Comparison of ENCODE assay signal across 1 cellular context in genomic region chr7:111931016-111931517, GRCh38.
TF ChIP-seq lines count a peak whose summit lies in the region.

No MANE protein-coding gene starts in this region.

TF ChIP-seq in HepG2, 621 proteins besides CTCF, POLR2A, EP300 and RAD21 (continued from another document):
- TF ChIP-seq DRAP1 (CRISPR knock-in tag; IDR thresholded peaks at IDR 0.05) (0 out of 2 replicates have a peak, but pooled peaks have one; percentile 42), ZNF691 (CRISPR knock-in tag; IDR thresholded peaks at IDR 0.05; ENCODE audit: borderline replicate concordance, low read depth) (no peak), CBFB (CRISPR knock-in tag; IDR thresholded peaks at IDR 0.05) (no peak), TGIF2 (CRISPR knock-in tag; IDR thresholded peaks at IDR 0.05) (no peak), JUN (CRISPR knock-in tag; IDR thresholded peaks at IDR 0.05) (no peak), ATF2 (CRISPR knock-in tag; IDR thresholded peaks at IDR 0.05) (peak; percentile 44; the same call in 1 of the 2 replicates), KDM4B (CRISPR knock-in tag; IDR thresholded peaks at IDR 0.05) (no peak), PRMT3 (CRISPR knock-in tag; IDR thresholded peaks at IDR 0.05; ENCODE audit: borderline replicate concordance, low read depth) (no peak), DZIP1 (CRISPR knock-in tag; IDR thresholded peaks at IDR 0.05) (no peak), ZNF839 (CRISPR knock-in tag; IDR thresholded peaks at IDR 0.05; ENCODE audit: borderline replicate concordance) (no peak), PRDM10 (CRISPR knock-in tag; IDR thresholded peaks at IDR 0.05; ENCODE audit: low read depth) (peak; percentile 85), ZNF136 (CRISPR knock-in tag; IDR thresholded peaks at IDR 0.05; ENCODE audit: low read depth) (0 out of 2 replicates have a peak, but pooled peaks have one; percentile 10), ZNF737 (CRISPR knock-in tag; IDR thresholded peaks at IDR 0.05; ENCODE audit: borderline replicate concordance) (no peak), MED13 (CRISPR knock-in tag; IDR thresholded peaks at IDR 0.05) (no peak), ZNF546 (CRISPR knock-in tag; conservative IDR thresholded peaks at IDR 0.05) (no peak), ATF5 (CRISPR knock-in tag; IDR thresholded peaks at IDR 0.05; ENCODE audit: low read depth) (no peak), HNF1B (CRISPR knock-in tag; IDR thresholded peaks at IDR 0.05) (no peak), ZFP62 (CRISPR knock-in tag; IDR thresholded peaks at IDR 0.05) (no peak), RFX1 (IDR thresholded peaks at IDR 0.05) (peak; percentile 64; the same call in 1 of the 2 replicates)
TF ChIP-seq in HepG2: peak in this region for 114.
